8 cellular contexts compared by ENCODE assay signal in the genomic region with DNA sequence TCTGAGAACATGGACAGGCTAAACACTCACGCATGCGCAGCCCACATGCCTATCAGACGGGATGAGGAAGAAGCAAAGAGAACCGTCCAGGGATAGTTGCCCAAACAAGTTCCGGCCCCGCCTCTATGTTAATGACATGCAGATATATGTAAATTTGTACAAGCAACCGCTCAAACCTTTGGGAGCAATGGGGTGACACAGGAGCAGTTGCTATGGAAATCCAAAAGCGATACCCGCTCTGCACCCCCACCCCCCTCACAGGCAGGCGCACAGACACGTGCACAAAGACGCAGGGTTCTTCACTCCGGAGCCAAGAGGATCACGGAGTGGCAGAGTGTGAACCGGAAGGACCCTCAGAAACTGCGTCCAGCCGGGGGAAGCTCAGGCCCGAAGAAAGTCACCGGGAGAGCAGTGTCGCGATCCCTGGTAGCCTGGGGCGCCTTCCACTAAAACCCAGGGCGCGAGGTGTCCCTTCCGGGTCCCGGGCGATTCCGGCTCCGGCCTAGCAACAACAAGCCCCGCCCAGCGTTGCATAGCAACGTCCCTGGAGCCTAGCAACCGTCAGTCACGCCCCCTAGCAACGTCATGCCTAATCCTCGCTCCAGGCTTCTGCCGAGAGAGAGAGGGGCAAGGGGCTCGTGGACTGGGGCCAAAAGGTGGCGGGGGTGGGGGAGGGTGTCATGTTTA. TPM values are rescaled to one million over a fixed set of nuclear protein-coding genes. Genes with fewer than 3 reads are reported as not detected.
A peak's percentile ranks its signal among the peaks of the same experiment; 100 is the strongest.
DNase-seq lines count a peak whose midpoint lies in the region; ATAC-seq and TF ChIP-seq lines count a peak whose summit lies in the region.

No MANE protein-coding gene starts in this region.

- peak overlapping the region; percentile 92 for H3K27ac Mint-ChIP-seq in T-helper 17 cell

- H3K4me1 ChIP-seq in HCT116 (ENCODE audit: control insufficient read depth in 1 of 2, insufficient read depth in 2 of 2, low read length in 2 of 2) (peaks cover 3 to 22% of the 10 kb centered on the region in 2 experiments; a peak in 3 of 4 replicates), right atrium auricular region (peaks cover 0 to 15% of the 10 kb centered on the region in 2 donors), psoas muscle (peaks cover 4% of the 10 kb centered on the region), urinary bladder (ENCODE audit: insufficient read depth) (no peaks in the 10 kb centered on the region)

- H4K20me1 ChIP-seq in HCT116 (ENCODE audit: insufficient read depth), result no peaks in the 10 kb centered on the region

- H3K9ac ChIP-seq in HCT116 (ENCODE audit: low read length), result peak overlapping the region; percentile 77

- ATAC-seq in HCT116 (peak; percentile 81), T-helper 17 cell (peak; percentile 76), psoas muscle (peak; percentile 83 to 94 (median 88))

- TF ChIP-seq CTCF in HCT116 (IDR thresholded peaks at IDR 0.05 in 2 of 3, conservative IDR thresholded peaks at IDR 0.05 in 1 of 3; ENCODE audit: borderline replicate concordance in 1 of 3, insufficient read depth in 1 of 3, low read depth in 2 of 3, low read length in 2 of 3) (no peak), right atrium auricular region (IDR thresholded peaks at IDR 0.05) (no peak), psoas muscle (IDR thresholded peaks at IDR 0.05) (no peak)

- H3K27ac ChIP-seq in HCT116 (ENCODE audit: low read depth, low read length) (peak overlapping the region; percentile 77), right atrium auricular region (peak overlapping the region; percentile 74 to 81), psoas muscle (peak overlapping the region; percentile 56), urinary bladder (ENCODE audit: low read depth) (peak overlapping the region; percentile 83)

- peaks cover 21% of the 10 kb centered on the region for H3K4me1 Mint-ChIP-seq in T-helper 17 cell

- no peaks in the 10 kb centered on the region for H3K36me3 Mint-ChIP-seq in T-helper 17 cell (ENCODE audit: low read depth)

- H3K4me3 ChIP-seq in HCT116 (replicated peaks in 1 of 2; ENCODE audit: low read depth in 1 of 2, low read length in 2 of 2) (peak overlapping the region; percentile 66 to 76), right atrium auricular region (peak overlapping the region; percentile 52 to 67), psoas muscle (peak overlapping the region; percentile 78), urinary bladder (ENCODE audit: low read depth, low read length) (peak overlapping the region; percentile 50)

- H3K79me2 ChIP-seq in HCT116 (ENCODE audit: insufficient read depth, low read length), result no peaks in the 10 kb centered on the region

- POLR2A ChIA-PET in HCT116 (lab: Charles Lee), result interaction anchor here (0.8 to 1.5 kb wide), 7 partner anchors 9 to 285 kb away, joined by 3 to 8 read pairs (median 3); a partner anchor contains a TSS

- DNase-seq in G401 (ENCODE audit: low spot score), result peak; percentile 96
- DNase-seq in HCT116 (ENCODE audit: low read depth, low spot score), result peak; percentile 82
- DNase-seq in MV-4-11 (lab: John Stamatoyannopoulos, UW), result peak; percentile 97
- DNase-seq in T-helper 17 cell, result peak; percentile 80 to 88 (median 83)
- DNase-seq in amygdala (lab: John Stamatoyannopoulos, UW), result peak; percentile 25 to 97 (median 88)
- peak; percentile 95 for DNase-seq in right atrium auricular region (ENCODE audit: low spot score)
- peak; percentile 90 to 96 for DNase-seq in psoas muscle

- BruUV-seq in HCT116 (replicated peaks; lab: Mats Ljungman, UMichigan), result no TSS peak

- peak overlapping the region; percentile 83 for H2AFZ ChIP-seq in HCT116 (ENCODE audit: low read depth, low read length, poor library complexity, severe bottlenecking)

- in situ Hi-C loops in G401 (cut with HindIII; ENCODE audit: low sequenced_read_pairs), result no loop called here

- H3K27me3 ChIP-seq in HCT116 (ENCODE audit: insufficient read depth, low read length) (no peaks in the 10 kb centered on the region), right atrium auricular region (no peaks in the 10 kb centered on the region), psoas muscle (ENCODE audit: insufficient read depth in 3 of 3, low read length in 2 of 3) (no peaks in the 10 kb centered on the region)

- WGBS in psoas muscle, 3 donors, result 4 to 6% (median 6%) methylated on average over 37 to 39 of the region's 39 CpGs
- WGBS in urinary bladder, result 2% methylated on average over 39 of the region's 39 CpGs

- peak overlapping the region; percentile 95 for H3K4me2 ChIP-seq in HCT116 (ENCODE audit: low read length)

- peaks cover 4% of the 10 kb centered on the region for H3K27me3 Mint-ChIP-seq in T-helper 17 cell

- peak overlapping the region; percentile 92 for H3K4me3 Mint-ChIP-seq in T-helper 17 cell

- H3K9me3 ChIP-seq in HCT116 (ENCODE audit: control insufficient read depth in 1 of 2, insufficient read depth in 1 of 2, low read depth in 1 of 2, low read length in 2 of 2), result no peaks in the 10 kb centered on the region
- H3K9me3 ChIP-seq in T-helper 17 cell (ENCODE audit: control insufficient read depth, low read length, poor library complexity, severe bottlenecking), result no peaks in the 10 kb centered on the region
- H3K9me3 ChIP-seq in right atrium auricular region, result no peaks in the 10 kb centered on the region
- no peaks in the 10 kb centered on the region for H3K9me3 ChIP-seq in psoas muscle

- H3K9me2 ChIP-seq in HCT116 (ENCODE audit: insufficient read depth), result no peaks in the 10 kb centered on the region

- CTCF ChIA-PET in HCT116 (lab: Charles Lee), result interaction anchor here (0.7 to 2.5 kb wide), 40 partner anchors 9 to 1070 kb away, joined by 3 to 105 read pairs (median 6); a partner anchor contains a TSS

- RAD21 ChIA-PET in HCT116 (lab: Charles Lee; ENCODE audit: low non-redundant PET in 1 of 2, low total read pairs in 2 of 2, uncharacterized antibody in 2 of 2, unreplicated experiment in 2 of 2), result interaction anchor here (0.7 to 2.5 kb wide), 17 partner anchors 23 to 367 kb away, joined by 3 to 28 read pairs (median 7); a partner anchor contains a TSS

- no peak for TF ChIP-seq POLR2A in HCT116 (IDR thresholded peaks at IDR 0.05; ENCODE audit: borderline replicate concordance, extremely low read depth, insufficient read depth, insufficient read length)

- TF ChIP-seq RAD21 in HCT116 (IDR thresholded peaks at IDR 0.05; ENCODE audit: low read depth), result no peak

- no peaks in the 10 kb centered on the region for H3K36me3 ChIP-seq in HCT116 (ENCODE audit: control insufficient read depth in 1 of 2, insufficient read depth in 2 of 2, low read length in 2 of 2)
- no peaks in the 10 kb centered on the region for H3K36me3 ChIP-seq in right atrium auricular region
- H3K36me3 ChIP-seq in psoas muscle (ENCODE audit: insufficient read depth in 1 of 2, low read depth in 1 of 2), result no peaks in the 10 kb centered on the region
- H3K36me3 ChIP-seq in urinary bladder (ENCODE audit: insufficient read depth), result no peaks in the 10 kb centered on the region

- intact Hi-C loops in HCT116 (cut with micrococcal nuclease) (loop anchor here (2.0 to 10.0 kb wide), 5 partner anchors 25 to 603 kb away; no protein-coding TSS in a partner anchor), psoas muscle (cut with DNase I) (loop anchor here (2.0 to 10.0 kb wide), 5 partner anchors 25 to 226 kb away; no protein-coding TSS in a partner anchor)

TF ChIP-seq in HCT116, 20 proteins besides CTCF, POLR2A, EP300 and RAD21:
- TF ChIP-seq, protein P1, sequence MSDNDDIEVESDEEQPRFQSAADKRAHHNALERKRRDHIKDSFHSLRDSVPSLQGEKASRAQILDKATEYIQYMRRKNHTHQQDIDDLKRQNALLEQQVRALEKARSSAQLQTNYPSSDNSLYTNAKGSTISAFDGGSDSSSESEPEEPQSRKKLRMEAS (IDR thresholded peaks at IDR 0.05), result peak; percentile 83; the same call in 1 of the 2 replicates
- TF ChIP-seq POLR2AphosphoS5 (IDR thresholded peaks at IDR 0.05; ENCODE audit: low read depth, low read length), result peak; percentile 84
- TF ChIP-seq, protein P2, sequence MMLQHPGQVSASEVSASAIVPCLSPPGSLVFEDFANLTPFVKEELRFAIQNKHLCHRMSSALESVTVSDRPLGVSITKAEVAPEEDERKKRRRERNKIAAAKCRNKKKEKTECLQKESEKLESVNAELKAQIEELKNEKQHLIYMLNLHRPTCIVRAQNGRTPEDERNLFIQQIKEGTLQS (IDR thresholded peaks at IDR 0.05), result no peak
- TF ChIP-seq CEBPB (IDR thresholded peaks at IDR 0.05; ENCODE audit: low read depth), result no peak
- TF ChIP-seq ZNF274 (IDR thresholded peaks at IDR 0.05; ENCODE audit: low read depth, low read length), result no peak

RNA-seq across cellular contexts. Expression of a gene that starts 24.1 kb away (rescaled TPM):
- 45.4 and 49.5 TPM in 2 replicates for total RNA-seq in G401 (2014; rRNA removed; shearing (Covaris generic))
- total RNA-seq in HCT116 (2021; ENCODE audit: unreplicated experiment), result 10.1 TPM
- polyA plus RNA-seq in HCT116 (2012), result 6.0 and 7.1 TPM in 2 replicates
- total RNA-seq in T-helper 17 cell, result 1 to 10 TPM; 1.0 to 1.4 TPM
- 10 to 100 TPM; 14.4 to 19.1 TPM for total RNA-seq in right atrium auricular region
- total RNA-seq in psoas muscle, result 1 to 10 TPM in 3 of 4 donors, under 1 TPM in 1; 0.61 to 1.8 (median 1.2) TPM
- under 1 TPM; 0.44 to 0.73 (median 0.65) TPM for polyA plus RNA-seq in psoas muscle
- total RNA-seq in urinary bladder, result 13.4 TPM
- 6.1 TPM for polyA plus RNA-seq in urinary bladder

RNA-seq across cellular contexts. Expression of a gene that starts 27.5 kb away (rescaled TPM):
- total RNA-seq in G401 (2014; rRNA removed; shearing (Covaris generic)), result 11.8 and 25.3 TPM in 2 replicates
- total RNA-seq in HCT116 (2021; ENCODE audit: unreplicated experiment), result 5.0 TPM
- polyA plus RNA-seq in HCT116 (2012), result 3.0 and 3.5 TPM in 2 replicates
- 1 to 10 TPM in 1 of 2 donors, under 1 TPM in 1; 0.30 to 7.5 TPM for total RNA-seq in T-helper 17 cell
- total RNA-seq in right atrium auricular region, result under 1 TPM in 1 of 2 donors, not detected in 1; 0.43 TPM
- under 1 TPM in 2 of 4 donors, not detected in 2; 0.15 to 0.32 TPM for total RNA-seq in psoas muscle
- 1 to 10 TPM in 1 of 3 donors, under 1 TPM in 2; 0.05 to 2.5 (median 0.08) TPM for polyA plus RNA-seq in psoas muscle
- total RNA-seq in urinary bladder, result 0.90 TPM
- 5.7 TPM for polyA plus RNA-seq in urinary bladder

Comparison
In these comparisons a context has a peak if more than half of its experiments do, and no peak if none do; other contexts are left out.
1. Peak in every context shown above with its lines: DNase-seq, ATAC-seq, H3K4me3 ChIP-seq and H3K27ac ChIP-seq.